18 cellular contexts compared by ENCODE assay signal in genomic region chr3:33212406-33212805, GRCh38. TPM values are rescaled to one million over a fixed set of nuclear protein-coding genes. Genes with fewer than 3 reads are reported as not detected.
DNase-seq lines count a peak whose midpoint lies in the region; ATAC-seq lines count a peak whose summit lies in the region.
"Had no signal": no experiment of that assay in that cellular context is flagged by ENCODE, and none has a peak within 500 bp of the region (broad histone marks: within the 10 kb centered on the region; RNA-seq: fewer than 3 reads in every experiment).

No MANE protein-coding gene starts in this region.

- no peaks in the 10 kb centered on the region for H3K4me1 ChIP-seq in neuronal stem cell (ENCODE audit: control insufficient read depth in 2 of 2, insufficient read depth in 1 of 2, low read depth in 1 of 2, low read length in 2 of 2)

- H3K27me3 ChIP-seq in neuronal stem cell (ENCODE audit: control insufficient read depth in 3 of 3, insufficient read depth in 3 of 3, low read depth in 1 of 3, low read length in 3 of 3) = peaks cover 0 to 25% (median 7%) of the 10 kb centered on the region in 3 experiments

- H3K4me3 ChIP-seq in neuronal stem cell (ENCODE audit: low read length in 2 of 2) = no peak overlapping the region
- H3K4me3 ChIP-seq: K562 had no signal

- no peak overlapping the region for H3K4me2 ChIP-seq in neuronal stem cell (ENCODE audit: insufficient read depth, low read length, poor library complexity, severe bottlenecking)

- H2AK5ac ChIP-seq in neuronal stem cell (ENCODE audit: low read depth, low read length) = no peak overlapping the region

- H3K4ac ChIP-seq in neuronal stem cell (ENCODE audit: low read length) = no peak overlapping the region

- WGBS in neuronal stem cell (ENCODE audit: extremely low coverage in 2 of 2, insufficient read length in 2 of 2, insufficient replicate concordance in 1 of 2), 2 donors = no CpG with 5 or more reads among the region's 3 CpGs

- H3K9ac ChIP-seq in neuronal stem cell (ENCODE audit: low read depth, low read length, poor library complexity) = no peak overlapping the region

- H3K23ac ChIP-seq in neuronal stem cell (ENCODE audit: low read depth, low read length, poor library complexity) = no peak overlapping the region

- no peak overlapping the region for H2BK5ac ChIP-seq in neuronal stem cell (ENCODE audit: low read length)

- ATAC-seq in esophagus mucosa (no peak), HG02981 (IDR thresholded peaks at IDR 0.05; ENCODE audit: unreplicated experiment) (no peak)
- ATAC-seq: K562 had no signal

- H4K8ac ChIP-seq in neuronal stem cell (ENCODE audit: low read depth, low read length) = peak overlapping the region; percentile 19

- peaks cover 0 to 1% of the 10 kb centered on the region in 2 donors for H3K36me3 ChIP-seq in neuronal stem cell (replicated peaks in 1 of 2; ENCODE audit: control insufficient read depth in 2 of 2, insufficient read depth in 2 of 2, low read length in 2 of 2)

- DNase-seq in EL (peak; percentile 13), RPMI7951 (ENCODE audit: low read depth) (peak; percentile 54), neuronal stem cell (ENCODE audit: low spot score) (no peak), NCI-H1048 (lab: John Stamatoyannopoulos, UW) (no peak), midbrain (lab: John Stamatoyannopoulos, UW) (no peak)
- DNase-seq: C1 segment of cervical spinal cord; Calu3; CD4-positive, alpha-beta T cell; DMS153; DMS79 treated with DMSO at 0.1 percent for 48 hours; GF-D8; HCEC 1CT; HFFc6 had no signal

- no peaks in the 10 kb centered on the region for H3K79me1 ChIP-seq in neuronal stem cell (ENCODE audit: low read depth, low read length)

- H4K91ac ChIP-seq in neuronal stem cell (ENCODE audit: low read depth, low read length, poor library complexity) = no peak overlapping the region

- no peak overlapping the region for H3K27ac ChIP-seq in neuronal stem cell (replicated peaks; ENCODE audit: low read length)
- H3K27ac ChIP-seq: HL-60 had no signal

- H3K14ac ChIP-seq in neuronal stem cell (ENCODE audit: low read length) = no peak overlapping the region

- no peak overlapping the region for H3K18ac ChIP-seq in neuronal stem cell (ENCODE audit: low read length)

- H2BK12ac ChIP-seq in neuronal stem cell (ENCODE audit: low read length) = no peak overlapping the region

- H2BK120ac ChIP-seq in neuronal stem cell (ENCODE audit: low read depth, low read length) = no peak overlapping the region

- no peak overlapping the region for H2AFZ ChIP-seq in neuronal stem cell (ENCODE audit: low read length)

- H2BK15ac ChIP-seq in neuronal stem cell (ENCODE audit: low read length) = no peak overlapping the region

- H3K9me3 ChIP-seq in neuronal stem cell (replicated peaks in 1 of 2; ENCODE audit: control insufficient read depth in 2 of 2, insufficient read depth in 1 of 2, low read depth in 1 of 2, low read length in 2 of 2) = peaks cover 0 to 12% of the 10 kb centered on the region in 2 donors

RNA-seq across cellular contexts. Expression of gene SUSD5, which starts 6.2 kb away (rescaled TPM):
- total RNA-seq in RPMI7951 (2014; rRNA removed; shearing (Covaris generic)) = 4.6 and 7.5 TPM in 2 replicates
- polyA plus RNA-seq in neuronal stem cell (2013, experiment 1 of 2) = 1.5 TPM
- 1.6 TPM for polyA plus RNA-seq in neuronal stem cell (2013, experiment 2 of 2)
- total RNA-seq in esophagus mucosa = 0.08 TPM
- total RNA-seq: CD4-positive, alpha-beta T cell; H4; K562 had no signal
- polyA plus RNA-seq: K562 had no signal

Comparison
In these comparisons a context has a peak if more than half of its experiments do, and no peak if none do; other contexts are left out.
1. DNase-seq: peak in EL (single experiment) and RPMI7951 (single experiment); none in neuronal stem cell (single experiment), NCI-H1048 (single experiment) and midbrain (single experiment).